Comparison of ENCODE assay signal across 8 cellular contexts in genomic region chr14:24194873-24195185, GRCh38. TPM values are rescaled to one million over a fixed set of nuclear protein-coding genes. Genes with fewer than 3 reads are reported as not detected.
DNase-seq lines count a peak whose midpoint lies in the region; ATAC-seq, FAIRE-seq and TF ChIP-seq lines count a peak whose summit lies in the region.

No MANE protein-coding gene starts in this region.

- H3K4me2 ChIP-seq in OCI-LY1 (ENCODE audit: low read length): peak overlapping the region; percentile 97
- H3K4me2 ChIP-seq in H1 (ENCODE audit: insufficient read depth in 1 of 2, low read depth in 2 of 2, low read length in 2 of 2): peak overlapping the region; percentile 79 to 94
- H3K4me2 ChIP-seq in neural cell (ENCODE audit: low read length): peak overlapping the region; percentile 76

- H3K23me2 ChIP-seq in H1 (ENCODE audit: low read depth, low read length): peaks cover 5% of the 10 kb centered on the region; the same call in 1 of the 2 replicates

- POLR2A ChIA-PET in BJ (lab: Charles Lee): no interaction called here
- POLR2A ChIA-PET in H1 (lab: Charles Lee; ENCODE audit: partially characterized antibody): interaction anchor here (0.7 to 4.7 kb wide), 23 partner anchors 9 to 114 kb away, joined by 3 to 119 read pairs (median 5); partner anchors contain the start of genes CHMP4A, EMC9, GMPR2 and IRF9

- FAIRE-seq in H1 (lab: Jason Lieb, UNC): no peak

- WGBS in H1 (ENCODE audit: extremely low coverage in 1 of 2, insufficient coverage in 1 of 2, insufficient read length in 1 of 2, insufficient replicate concordance in 2 of 2, low coverage in 1 of 2, low lambda C conversion rate in 2 of 2, missing lambda C conversion rate in 1 of 2), 2 experiments: 67% methylated on average over 7 of the region's 8 CpGs; no CpG with 5 or more reads in 1 of the 2 experiments

- CTCF ChIA-PET in BJ (lab: Yijun Ruan, JAX) (no interaction called here), H1 (lab: Charles Lee; ENCODE audit: partially characterized antibody) (interaction anchor here (1.1 to 2.1 kb wide), 5 partner anchors 18 to 202 kb away, joined by 3 to 7 read pairs (median 4); partner anchors contain the start of genes CHMP4A and TINF2)

- H3K79me2 ChIP-seq in OCI-LY1 (ENCODE audit: insufficient read depth, low read length) (no peaks in the 10 kb centered on the region), H1 (ENCODE audit: control insufficient read depth in 1 of 2, insufficient read depth in 2 of 2, low read length in 2 of 2) (peaks cover 0 to 3% of the 10 kb centered on the region in 2 experiments; a peak in 2 of 4 replicates), neural cell (replicated peaks; ENCODE audit: insufficient read depth, low read length) (peaks cover 3% of the 10 kb centered on the region)

- H4K20me1 ChIP-seq in OCI-LY1 (ENCODE audit: insufficient read depth, low read length): no peaks in the 10 kb centered on the region
- H4K20me1 ChIP-seq in H1 (replicated peaks in 1 of 2; ENCODE audit: control insufficient read depth in 1 of 2, insufficient read depth in 2 of 2, low read length in 2 of 2): no peaks in the 10 kb centered on the region
- H4K20me1 ChIP-seq in neural cell (ENCODE audit: insufficient read depth): no peaks in the 10 kb centered on the region

- H2BK120ac ChIP-seq in H1 (replicated peaks; ENCODE audit: low read depth, low read length): no peak overlapping the region

- DNase-seq in BJ (ENCODE audit: low read depth): no peak
- no peak for DNase-seq in H1 (ENCODE audit: low read depth in 1 of 2, low spot score in 2 of 2)
- no peak for DNase-seq in activated CD4-positive, CD25-positive, alpha-beta regulatory T cell treated with anti-CD3 and anti-CD28 coated beads, Interleukin-2, amount 50 U/mL, for 72 hours
- no peak for DNase-seq in erythroblast (lab: John Stamatoyannopoulos, UW)
- DNase-seq in GM13976 (ENCODE audit: low spot score): no peak

- H3K27ac ChIP-seq in OCI-LY1 (ENCODE audit: low read depth, low read length, poor library complexity, severe bottlenecking): peak overlapping the region; percentile 92
- peak overlapping the region; percentile 95; the same call in 1 of the 2 replicates for H3K27ac ChIP-seq in H1 (ENCODE audit: low read depth, low read length)
- peak overlapping the region; percentile 92 for H3K27ac ChIP-seq in neural cell (ENCODE audit: low read length)

- H2BK15ac ChIP-seq in H1 (ENCODE audit: low read length): no peak overlapping the region

- H3K9me2 ChIP-seq in OCI-LY1 (ENCODE audit: low read depth, low read length) (no peaks in the 10 kb centered on the region), neural cell (ENCODE audit: insufficient read depth, low read length) (no peaks in the 10 kb centered on the region)

- H3K79me1 ChIP-seq in H1 (ENCODE audit: low read depth, low read length): peaks cover 3% of the 10 kb centered on the region; the same call in 1 of the 2 replicates

- H3K4me1 ChIP-seq in OCI-LY1 (ENCODE audit: insufficient read depth, low read length, severe bottlenecking) (peaks cover 29% of the 10 kb centered on the region), H1 (replicated peaks in 1 of 4; ENCODE audit: control insufficient read depth in 3 of 4, insufficient read depth in 4 of 4, low read length in 3 of 4) (peaks cover 0 to 9% (median 3%) of the 10 kb centered on the region in 4 experiments; a peak in 3 of 7 replicates)

- 0 out of 2 replicates have a peak overlapping the region, but pooled peaks have one; percentile 91 for H2BK5ac ChIP-seq in H1 (ENCODE audit: low read depth, low read length)

- no peak overlapping the region for H2BK12ac ChIP-seq in H1 (ENCODE audit: low read depth, low read length)

- H3K18ac ChIP-seq in H1 (ENCODE audit: extremely low read depth, low read length): no peak overlapping the region; the same call in 1 of the 2 replicates

- H3F3A ChIP-seq in OCI-LY1 (ENCODE audit: insufficient read depth, low read length): no peaks in the 10 kb centered on the region
- no peaks in the 10 kb centered on the region for H3F3A ChIP-seq in neural cell (ENCODE audit: insufficient read depth, low read length, poor library complexity, severe bottlenecking)

- H3K36me3 ChIP-seq in BJ (ENCODE audit: control insufficient read depth, insufficient read depth, low read length): peaks cover 7% of the 10 kb centered on the region
- peaks cover 31% of the 10 kb centered on the region for H3K36me3 ChIP-seq in OCI-LY1 (ENCODE audit: insufficient read depth, low read length)
- peaks cover 4 to 6% (median 5%) of the 10 kb centered on the region in 4 experiments; a peak in 6 of 8 replicates for H3K36me3 ChIP-seq in H1 (ENCODE audit: control insufficient read depth in 2 of 4, insufficient read depth in 4 of 4, low read length in 3 of 4)
- H3K36me3 ChIP-seq in neural cell (ENCODE audit: insufficient read depth, low read length): no peaks in the 10 kb centered on the region

- peak overlapping the region; percentile 99; the same call in 1 of the 2 replicates for H4K8ac ChIP-seq in H1 (ENCODE audit: extremely low read depth, insufficient read depth, low read length)

- TF ChIP-seq EP300 in H1 (IDR thresholded peaks at IDR 0.05; ENCODE audit: borderline replicate concordance in 1 of 2, low read depth in 2 of 2, low read length in 2 of 2) (no peak), neural cell (conservative IDR thresholded peaks at IDR 0.05; ENCODE audit: poor library complexity, severe bottlenecking) (no peak)

- no peak overlapping the region for H3K56ac ChIP-seq in H1 (replicated peaks; ENCODE audit: insufficient read length, low read depth, low read length)

- no peak overlapping the region for H2AFZ ChIP-seq in OCI-LY1 (ENCODE audit: low read length)
- H2AFZ ChIP-seq in H1 (ENCODE audit: low read length): no peak overlapping the region; the same call in 1 of the 2 replicates
- peak overlapping the region; percentile 73 for H2AFZ ChIP-seq in neural cell (ENCODE audit: low read depth, low read length)

- H3K14ac ChIP-seq in H1 (ENCODE audit: insufficient read length): no peak overlapping the region

- in situ Hi-C loops in GM13976 (cut with MboI; ENCODE audit: low sequenced_read_pairs, unreplicated experiment): no loop called here

- H3K9me3 ChIP-seq in OCI-LY1 (ENCODE audit: low read length) (0 out of 2 replicates have a peak, but pooled peaks cover 3% of the 10 kb centered on the region), H1 (ENCODE audit: insufficient read depth in 2 of 2, low read depth in 1 of 2, low read length in 1 of 2) (no peaks in the 10 kb centered on the region), neural cell (ENCODE audit: low read length) (no peaks in the 10 kb centered on the region)

- no peak overlapping the region for H3K4ac ChIP-seq in H1 (replicated peaks; ENCODE audit: insufficient read length, low read depth, low read length)

- peak overlapping the region; percentile 87 for H3K4me3 ChIP-seq in BJ (ENCODE audit: low read depth, low read length)
- peak overlapping the region; percentile 89 for H3K4me3 ChIP-seq in OCI-LY1 (ENCODE audit: low read depth, low read length, poor library complexity, severe bottlenecking)
- H3K4me3 ChIP-seq in H1 (ENCODE audit: extremely low read depth in 1 of 4, insufficient read depth in 2 of 4, low read depth in 3 of 4, low read length in 4 of 4): peak overlapping the region; percentile 65 to 88 (median 84)
- H3K4me3 ChIP-seq in neural cell (ENCODE audit: low read length): peak overlapping the region; percentile 92

- H3K23ac ChIP-seq in H1 (ENCODE audit: insufficient read length): no peak overlapping the region

- TF ChIP-seq CTCF in BJ (IDR thresholded peaks at IDR 0.05; ENCODE audit: insufficient read depth, low read depth, low read length) (no peak), OCI-LY1 (IDR thresholded peaks at IDR 0.05; ENCODE audit: low read length) (no peak), H1 (IDR thresholded peaks at IDR 0.05; ENCODE audit: control extremely low read depth in 1 of 3, insufficient read depth in 1 of 3, low read depth in 1 of 3, low read length in 3 of 3) (no peak), neural cell (IDR thresholded peaks at IDR 0.05; ENCODE audit: poor library complexity, severe bottlenecking) (no peak), GM13976 (IDR thresholded peaks at IDR 0.05; ENCODE audit: borderline replicate concordance, control extremely low read depth, extremely low read depth, insufficient read depth, missing control alignments) (no peak)

- no peak overlapping the region for H2BK20ac ChIP-seq in H1 (ENCODE audit: low read length)

- H4K5ac ChIP-seq in H1 (ENCODE audit: insufficient read length, low read depth, low read length): no peak overlapping the region

- no peak overlapping the region for H4K91ac ChIP-seq in H1 (replicated peaks; ENCODE audit: insufficient read length, low read length)

- H3K27me3 ChIP-seq in BJ (ENCODE audit: control insufficient read depth, insufficient read depth, low read length): no peaks in the 10 kb centered on the region
- no peaks in the 10 kb centered on the region for H3K27me3 ChIP-seq in OCI-LY1 (ENCODE audit: insufficient read depth, low read length)
- H3K27me3 ChIP-seq in H1 (replicated peaks in 1 of 4; ENCODE audit: control insufficient read depth in 3 of 4, extremely low read depth in 1 of 4, insufficient read depth in 3 of 4, low read length in 3 of 4): no peaks in the 10 kb centered on the region
- H3K27me3 ChIP-seq in neural cell (ENCODE audit: insufficient read depth, low read depth, low read length): no peaks in the 10 kb centered on the region

- peak overlapping the region; percentile 96 for H3K9ac ChIP-seq in OCI-LY1 (ENCODE audit: low read length)
- H3K9ac ChIP-seq in H1 (replicated peaks in 1 of 4; ENCODE audit: extremely low read depth in 1 of 4, low read depth in 3 of 4, low read length in 3 of 4): peak overlapping the region in 1 of 4 experiments; percentile 78; a peak in 2 of 7 replicates
- peak overlapping the region; percentile 93 for H3K9ac ChIP-seq in neural cell (ENCODE audit: low read length)

- no peak overlapping the region for H2AK5ac ChIP-seq in H1 (ENCODE audit: low read depth, low read length)

- TF ChIP-seq RAD21 in H1 (IDR thresholded peaks at IDR 0.05 in 1 of 2, conservative IDR thresholded peaks at IDR 0.05 in 1 of 2; ENCODE audit: low read depth in 2 of 2, low read length in 2 of 2): no peak
- TF ChIP-seq RAD21 in neural cell (conservative IDR thresholded peaks at IDR 0.05): no peak

- no peak; a peak in 1 of 3 replicates for TF ChIP-seq POLR2A in H1 (IDR thresholded peaks at IDR 0.05; ENCODE audit: control extremely low read depth in 1 of 2, low read depth in 2 of 2, low read length in 2 of 2)
- TF ChIP-seq POLR2A in erythroblast (IDR thresholded peaks at IDR 0.05; ENCODE audit: low read length): no peak

- no peak for ATAC-seq in HG02938 (IDR thresholded peaks at IDR 0.05; ENCODE audit: unreplicated experiment)

RNA-seq across cellular contexts. Expression of gene TM9SF1, which starts 0.4 kb away (rescaled TPM):
- polyA plus RNA-seq in BJ (2011; rRNA removed) (50.5 and 59.2 TPM in 2 replicates), H1 (2011; rRNA removed) (24.6 and 29.2 TPM in 2 replicates), neural cell (25.1 and 34.2 TPM in 2 replicates)
- polyA minus RNA-seq in BJ (2011; rRNA and poly(A)+ RNA removed): 31.5 and 51.2 TPM in 2 replicates
- 22.2 and 25.3 TPM in 2 replicates for total RNA-seq in H1 (2021; fragmentation: NEBNext Ultra II Directional; extraction: Animal tissue kit (Norgen Biotek cat#: 25700))
- polyA plus RNA-seq in H1 (2011; cell fraction: cytosol; rRNA removed): 20.4 TPM
- polyA plus RNA-seq in H1 (2011; cell fraction: nucleus; rRNA removed): 22.1 TPM
- 18.9 to 28.6 TPM (median 24.6 TPM) in 4 replicates for polyA plus RNA-seq in H1 (2012, experiment 1 of 2)
- polyA plus RNA-seq in H1 (2012, experiment 2 of 2): 27.1 TPM
- polyA plus RNA-seq in H1 (2013, experiment 1 of 2): 28.0 TPM
- polyA plus RNA-seq in H1 (2013, experiment 2 of 2): 29.0 TPM
- 24.8 and 28.7 TPM in 2 replicates for polyA minus RNA-seq in H1 (2011; rRNA and poly(A)+ RNA removed)
- polyA minus RNA-seq in H1 (2011; cell fraction: cytosol; rRNA and poly(A)+ RNA removed): 10.7 TPM
- polyA minus RNA-seq in H1 (2011; cell fraction: nucleus; rRNA and poly(A)+ RNA removed): 12.8 TPM
- 21.3 and 22.4 TPM in 2 replicates for polyA minus RNA-seq in neural cell

RNA-seq across cellular contexts. Expression of gene IPO4, which starts 6.2 kb away (rescaled TPM):
- 11.5 and 26.8 TPM in 2 replicates for polyA plus RNA-seq in BJ (2011; rRNA removed)
- polyA minus RNA-seq in BJ (2011; rRNA and poly(A)+ RNA removed): 22.1 and 32.0 TPM in 2 replicates
- 108 and 109 TPM in 2 replicates for total RNA-seq in H1 (2021; fragmentation: NEBNext Ultra II Directional; extraction: Animal tissue kit (Norgen Biotek cat#: 25700))
- 55.5 and 80.6 TPM in 2 replicates for polyA plus RNA-seq in H1 (2011; rRNA removed)
- polyA plus RNA-seq in H1 (2011; cell fraction: cytosol; rRNA removed): 40.3 TPM
- 153 TPM for polyA plus RNA-seq in H1 (2011; cell fraction: nucleus; rRNA removed)
- 58.9 to 94.9 TPM (median 87.5 TPM) in 4 replicates for polyA plus RNA-seq in H1 (2012, experiment 1 of 2)
- polyA plus RNA-seq in H1 (2012, experiment 2 of 2): 97.7 TPM
- 37.7 TPM for polyA plus RNA-seq in H1 (2013, experiment 1 of 2)
- 34.2 TPM for polyA plus RNA-seq in H1 (2013, experiment 2 of 2)
- 70.9 and 75.0 TPM in 2 replicates for polyA minus RNA-seq in H1 (2011; rRNA and poly(A)+ RNA removed)
- polyA minus RNA-seq in H1 (2011; cell fraction: cytosol; rRNA and poly(A)+ RNA removed): 55.3 TPM
- 132 TPM for polyA minus RNA-seq in H1 (2011; cell fraction: nucleus; rRNA and poly(A)+ RNA removed)
- polyA plus RNA-seq in neural cell: 9.2 and 13.4 TPM in 2 replicates
- polyA minus RNA-seq in neural cell: 14.6 and 17.0 TPM in 2 replicates

RNA-seq across cellular contexts. Expression of gene TSSK4, which starts 10.7 kb away (rescaled TPM):
- polyA plus RNA-seq in BJ (2011; rRNA removed) (not detected in 2 replicates), H1 (2011; rRNA removed) (0.05 TPM in 1 of 2 replicates, not detected in the other), neural cell (0.17 TPM in 1 of 2 replicates, not detected in the other)
- polyA minus RNA-seq in BJ (2011; rRNA and poly(A)+ RNA removed): 0.21 TPM in 1 of 2 replicates, not detected in the other
- 0.28 TPM in 1 of 2 replicates, not detected in the other for total RNA-seq in H1 (2021; fragmentation: NEBNext Ultra II Directional; extraction: Animal tissue kit (Norgen Biotek cat#: 25700))
- 0.09 TPM for polyA plus RNA-seq in H1 (2011; cell fraction: cytosol; rRNA removed)
- 0.20 TPM for polyA plus RNA-seq in H1 (2011; cell fraction: nucleus; rRNA removed)
- 4.2 to 6.0 TPM (median 5.4 TPM) in 4 replicates for polyA plus RNA-seq in H1 (2012, experiment 1 of 2)
- 0.98 TPM for polyA plus RNA-seq in H1 (2012, experiment 2 of 2)
- not detected for polyA plus RNA-seq in H1 (2013, experiment 1 of 2)
- polyA plus RNA-seq in H1 (2013, experiment 2 of 2): not detected
- 0.15 and 0.32 TPM in 2 replicates for polyA minus RNA-seq in H1 (2011; rRNA and poly(A)+ RNA removed)
- polyA minus RNA-seq in H1 (2011; cell fraction: cytosol; rRNA and poly(A)+ RNA removed): not detected
- polyA minus RNA-seq in H1 (2011; cell fraction: nucleus; rRNA and poly(A)+ RNA removed): 0.80 TPM
- not detected in 2 replicates for polyA minus RNA-seq in neural cell

RNA-seq across cellular contexts. Expression of gene CHMP4A, which starts 18.5 kb away (rescaled TPM):
- polyA plus RNA-seq in BJ (2011; rRNA removed) (36.3 and 52.1 TPM in 2 replicates), H1 (2011; rRNA removed) (23.4 and 37.6 TPM in 2 replicates), neural cell (55.3 and 67.6 TPM in 2 replicates)
- polyA minus RNA-seq in BJ (2011; rRNA and poly(A)+ RNA removed): 4.2 and 6.7 TPM in 2 replicates
- 32.9 and 36.4 TPM in 2 replicates for total RNA-seq in H1 (2021; fragmentation: NEBNext Ultra II Directional; extraction: Animal tissue kit (Norgen Biotek cat#: 25700))
- 60.0 TPM for polyA plus RNA-seq in H1 (2011; cell fraction: cytosol; rRNA removed)
- 10.1 TPM for polyA plus RNA-seq in H1 (2011; cell fraction: nucleus; rRNA removed)
- 63.5 to 76.8 TPM (median 70.2 TPM) in 4 replicates for polyA plus RNA-seq in H1 (2012, experiment 1 of 2)
- polyA plus RNA-seq in H1 (2012, experiment 2 of 2): 25.7 TPM
- polyA plus RNA-seq in H1 (2013, experiment 1 of 2): 27.9 TPM
- polyA plus RNA-seq in H1 (2013, experiment 2 of 2): 29.9 TPM
- polyA minus RNA-seq in H1 (2011; rRNA and poly(A)+ RNA removed): 14.3 and 25.2 TPM in 2 replicates
- 14.8 TPM for polyA minus RNA-seq in H1 (2011; cell fraction: cytosol; rRNA and poly(A)+ RNA removed)
- polyA minus RNA-seq in H1 (2011; cell fraction: nucleus; rRNA and poly(A)+ RNA removed): 17.3 TPM
- polyA minus RNA-seq in neural cell: 45.3 and 54.3 TPM in 2 replicates

RNA-seq across cellular contexts. Expression of gene MDP1, which starts 21.0 kb away (rescaled TPM):
- polyA plus RNA-seq in BJ (2011; rRNA removed) (16.3 and 19.3 TPM in 2 replicates), H1 (2011; rRNA removed) (25.3 and 32.2 TPM in 2 replicates), neural cell (94.2 and 116 TPM in 2 replicates)
- 2.2 and 7.9 TPM in 2 replicates for polyA minus RNA-seq in BJ (2011; rRNA and poly(A)+ RNA removed)
- 14.3 and 17.7 TPM in 2 replicates for total RNA-seq in H1 (2021; fragmentation: NEBNext Ultra II Directional; extraction: Animal tissue kit (Norgen Biotek cat#: 25700))
- 27.1 TPM for polyA plus RNA-seq in H1 (2011; cell fraction: cytosol; rRNA removed)
- 20.6 TPM for polyA plus RNA-seq in H1 (2011; cell fraction: nucleus; rRNA removed)
- 19.2 to 24.2 TPM (median 22.5 TPM) in 4 replicates for polyA plus RNA-seq in H1 (2012, experiment 1 of 2)
- polyA plus RNA-seq in H1 (2012, experiment 2 of 2): 41.5 TPM
- polyA plus RNA-seq in H1 (2013, experiment 1 of 2): 28.0 TPM
- polyA plus RNA-seq in H1 (2013, experiment 2 of 2): 27.9 TPM
- polyA minus RNA-seq in H1 (2011; rRNA and poly(A)+ RNA removed): 7.8 and 9.2 TPM in 2 replicates
- polyA minus RNA-seq in H1 (2011; cell fraction: cytosol; rRNA and poly(A)+ RNA removed): 7.6 TPM
- 10.5 TPM for polyA minus RNA-seq in H1 (2011; cell fraction: nucleus; rRNA and poly(A)+ RNA removed)
- 21.9 and 25.9 TPM in 2 replicates for polyA minus RNA-seq in neural cell
